Comparison of ENCODE assay signal across 25 cellular contexts in genomic region chr1:8965121-8965820, GRCh38. TPM values are rescaled to one million over a fixed set of nuclear protein-coding genes. Genes with fewer than 3 reads are reported as not detected.
A peak's percentile ranks its signal among the peaks of the same experiment; 100 is the strongest.
DNase-seq lines count a peak whose midpoint lies in the region; ATAC-seq and FAIRE-seq lines count a peak whose summit lies in the region.
"Had no signal": no experiment of that assay in that cellular context is flagged by ENCODE, and none has a peak within 500 bp of the region (broad histone marks: within the 10 kb centered on the region; RNA-seq: fewer than 3 reads in every experiment).

No MANE protein-coding gene starts in this region.

- H3K9me3 Mint-ChIP-seq in activated T-cell treated with anti-CD3 and anti-CD28 coated beads, Interleukin-2, amount 50 U/mL, for 72 hours = peaks cover 2 to 4% of the 10 kb centered on the region in 2 donors
- peaks cover 3% of the 10 kb centered on the region for H3K9me3 Mint-ChIP-seq in activated naive CD8-positive, alpha-beta T cell treated with anti-CD3 and anti-CD28 coated beads, Interleukin-2, amount 10 ng/mL, durations not matched to agents 7 days and 5 days

- no peaks in the 10 kb centered on the region for H3K36me3 ChIP-seq in MG63
- H3K36me3 ChIP-seq: uterus had no signal

- DNase-seq in activated T-cell treated with anti-CD3 and anti-CD28 coated beads, Interleukin-2, amount 50 U/mL, for 72 hours = no peak
- DNase-seq in activated T-cell treated with anti-CD3 and anti-CD28 coated beads, Interleukin-2, amount 50 U/mL, for 48 hours = no peak
- DNase-seq in MG63 (peak; percentile 47), HTR-8/SVneo (ENCODE audit: insufficient read length, low spot score) (no peak), NCI-H1092 treated with DMSO at 0.1 percent for 48 hours (lab: John Stamatoyannopoulos, UW) (no peak), sciatic nerve (ENCODE audit: low spot score) (no peak)
- DNase-seq in activated naive CD8-positive, alpha-beta T cell treated with anti-CD3 and anti-CD28 coated beads, Interleukin-2, amount 10 ng/mL, durations not matched to agents 7 days and 5 days = peak; percentile 32
- no peak for DNase-seq in stimulated activated naive CD8-positive, alpha-beta T cell treated with anti-CD3 and anti-CD28 coated beads, Interleukin-15, Interleukin-2, amounts not matched to agents 100 U/mL and 50 U/mL, for 24 hours
- DNase-seq: ACHN; DMS53; effector CD4-positive, alpha-beta T cell; Karpas-422; NCI-H1092; NCI-H2081 treated with DMSO at 0.1 percent for 48 hours; NK-92 treated with Interleukin-12 subunit alpha and Interleukin-12 subunit beta, amount 100 ng/mL, for 24 hours; stimulated activated CD4-positive, alpha-beta T cell treated with anti-CD3 and anti-CD28 coated beads, Interleukin-4, amount 100 ng/mL, for 24 hours; substantia nigra; uterus had no signal

- peaks cover 6 to 15% of the 10 kb centered on the region in 2 donors for H3K36me3 Mint-ChIP-seq in activated T-cell treated with anti-CD3 and anti-CD28 coated beads, Interleukin-2, amount 50 U/mL, for 72 hours (ENCODE audit: insufficient read depth in 2 of 2)
- peaks cover 90% of the 10 kb centered on the region for H3K36me3 Mint-ChIP-seq in activated naive CD8-positive, alpha-beta T cell treated with anti-CD3 and anti-CD28 coated beads, Interleukin-2, amount 10 ng/mL, durations not matched to agents 7 days and 5 days

- FAIRE-seq in HTR-8/SVneo (lab: Jason Lieb, UNC) = no peak

- peak overlapping the region; percentile 73 to 77 for H3K4me3 Mint-ChIP-seq in activated T-cell treated with anti-CD3 and anti-CD28 coated beads, Interleukin-2, amount 50 U/mL, for 72 hours
- H3K4me3 Mint-ChIP-seq in activated naive CD8-positive, alpha-beta T cell treated with anti-CD3 and anti-CD28 coated beads, Interleukin-2, amount 10 ng/mL, durations not matched to agents 7 days and 5 days = peak overlapping the region; percentile 79
- H3K4me3 Mint-ChIP-seq: nephron had no signal

- no peak overlapping the region for H3K4me3 ChIP-seq in MG63
- H3K4me3 ChIP-seq: uterus had no signal

- ATAC-seq in activated T-cell treated with anti-CD3 and anti-CD28 coated beads, Interleukin-2, amount 50 U/mL, for 72 hours (replicated peaks in 1 of 2) = peak; percentile 12 to 21
- no peak for ATAC-seq in activated naive CD8-positive, alpha-beta T cell treated with anti-CD3 and anti-CD28 coated beads, Interleukin-2, amount 10 ng/mL, durations not matched to agents 7 days and 5 days (ENCODE audit: low read depth)
- ATAC-seq in stimulated activated naive CD8-positive, alpha-beta T cell treated with anti-CD3 and anti-CD28 coated beads, Interleukin-15, Interleukin-2, amounts not matched to agents 100 U/mL and 50 U/mL, for 24 hours = peak; percentile 3
- no peak for ATAC-seq in sciatic nerve
- ATAC-seq: SK-N-SH treated with all-trans-retinoic acid at 6 μM for 48 hours had no signal

- no peaks in the 10 kb centered on the region for H3K27me3 Mint-ChIP-seq in activated T-cell treated with anti-CD3 and anti-CD28 coated beads, Interleukin-2, amount 50 U/mL, for 72 hours (ENCODE audit: low read depth)
- no peaks in the 10 kb centered on the region for H3K27me3 Mint-ChIP-seq in activated naive CD8-positive, alpha-beta T cell treated with anti-CD3 and anti-CD28 coated beads, Interleukin-2, amount 10 ng/mL, durations not matched to agents 7 days and 5 days

- H3K4me1 Mint-ChIP-seq in activated T-cell treated with anti-CD3 and anti-CD28 coated beads, Interleukin-2, amount 50 U/mL, for 72 hours (ENCODE audit: low read depth) = peaks cover 92% of the 10 kb centered on the region
- peaks cover 57% of the 10 kb centered on the region for H3K4me1 Mint-ChIP-seq in activated naive CD8-positive, alpha-beta T cell treated with anti-CD3 and anti-CD28 coated beads, Interleukin-2, amount 10 ng/mL, durations not matched to agents 7 days and 5 days

- intact Hi-C loops in sciatic nerve (cut with DNase I) = no loop called here

- H3K27me3 ChIP-seq in MG63 = no peaks in the 10 kb centered on the region
- H3K27me3 ChIP-seq: uterus had no signal

- H3K9me3 ChIP-seq in MG63 = 0 out of 2 replicates have a peak, but pooled peaks cover 2% of the 10 kb centered on the region
- H3K9me3 ChIP-seq: uterus had no signal

- H3K27ac Mint-ChIP-seq in activated T-cell treated with anti-CD3 and anti-CD28 coated beads, Interleukin-2, amount 50 U/mL, for 72 hours = peak overlapping the region; percentile 24
- H3K27ac Mint-ChIP-seq in activated naive CD8-positive, alpha-beta T cell treated with anti-CD3 and anti-CD28 coated beads, Interleukin-2, amount 10 ng/mL, durations not matched to agents 7 days and 5 days = peak overlapping the region; percentile 86

- POLR2A ChIA-PET in activated naive CD8-positive, alpha-beta T cell treated with anti-CD3 and anti-CD28 coated beads, Interleukin-2, amount 10 ng/mL, durations not matched to agents 7 days and 5 days (lab: Charles Lee) = interaction anchor here (0.8 to 14.1 kb wide), 8 partner anchors 10 to 91 kb away, joined by 3 to 907 read pairs (median 114); partner anchors contain the start of genes CA6 and ENO1

RNA-seq across cellular contexts. Expression of gene CA6, which starts 19.6 kb away (rescaled TPM):
- 1 to 10 TPM; 1.6 to 2.5 TPM for total RNA-seq in activated T-cell treated with anti-CD3 and anti-CD28 coated beads, Interleukin-2, amount 50 U/mL, for 72 hours
- not detected in 2 replicates for total RNA-seq in MG63 (2014; rRNA removed; shearing (Covaris generic); ENCODE audit: low replicate concordance)
- total RNA-seq in activated naive CD8-positive, alpha-beta T cell treated with anti-CD3 and anti-CD28 coated beads, Interleukin-2, amount 10 ng/mL, durations not matched to agents 7 days and 5 days = 10 to 100 TPM; 37.3 to 41.8 TPM
- total RNA-seq in sciatic nerve = not detected
- total RNA-seq: cerebellum, mesenteric fat pad, NCI-H460, posterior vena cava, skeletal muscle tissue, uterus had no signal

Comparison
In these comparisons a context has a peak if more than half of its experiments do, and no peak if none do; other contexts are left out.
1. ATAC-seq: peak in activated T-cell treated with anti-CD3 and anti-CD28 coated beads, Interleukin-2, amount 50 U/mL, for 72 hours (2 of 2) and stimulated activated naive CD8-positive, alpha-beta T cell treated with anti-CD3 and anti-CD28 coated beads, Interleukin-15, Interleukin-2, amounts not matched to agents 100 U/mL and 50 U/mL, for 24 hours (single experiment); none in activated naive CD8-positive, alpha-beta T cell treated with anti-CD3 and anti-CD28 coated beads, Interleukin-2, amount 10 ng/mL, durations not matched to agents 7 days and 5 days (single experiment) and sciatic nerve (single experiment).
2. DNase-seq: peak in MG63 (single experiment) and activated naive CD8-positive, alpha-beta T cell treated with anti-CD3 and anti-CD28 coated beads, Interleukin-2, amount 10 ng/mL, durations not matched to agents 7 days and 5 days (single experiment); none in activated T-cell treated with anti-CD3 and anti-CD28 coated beads, Interleukin-2, amount 50 U/mL, for 72 hours (0 of 2), activated T-cell treated with anti-CD3 and anti-CD28 coated beads, Interleukin-2, amount 50 U/mL, for 48 hours (0 of 2), stimulated activated naive CD8-positive, alpha-beta T cell treated with anti-CD3 and anti-CD28 coated beads, Interleukin-15, Interleukin-2, amounts not matched to agents 100 U/mL and 50 U/mL, for 24 hours (single experiment), HTR-8/SVneo (single experiment), NCI-H1092 treated with DMSO at 0.1 percent for 48 hours (single experiment) and sciatic nerve (single experiment).
3. RNA of gene CA6, which starts 19.6 kb away (total RNA-seq): 37.3 to 41.8 TPM in activated naive CD8-positive, alpha-beta T cell treated with anti-CD3 and anti-CD28 coated beads, Interleukin-2, amount 10 ng/mL, durations not matched to agents 7 days and 5 days; 1.6 to 2.5 TPM in activated T-cell treated with anti-CD3 and anti-CD28 coated beads, Interleukin-2, amount 50 U/mL, for 72 hours, not detected in MG63 and not detected in sciatic nerve (single experiment); every median in the first group is over 10 times any median in the second.